ENCODE assay signal across 8 cellular contexts in the genomic region with DNA sequence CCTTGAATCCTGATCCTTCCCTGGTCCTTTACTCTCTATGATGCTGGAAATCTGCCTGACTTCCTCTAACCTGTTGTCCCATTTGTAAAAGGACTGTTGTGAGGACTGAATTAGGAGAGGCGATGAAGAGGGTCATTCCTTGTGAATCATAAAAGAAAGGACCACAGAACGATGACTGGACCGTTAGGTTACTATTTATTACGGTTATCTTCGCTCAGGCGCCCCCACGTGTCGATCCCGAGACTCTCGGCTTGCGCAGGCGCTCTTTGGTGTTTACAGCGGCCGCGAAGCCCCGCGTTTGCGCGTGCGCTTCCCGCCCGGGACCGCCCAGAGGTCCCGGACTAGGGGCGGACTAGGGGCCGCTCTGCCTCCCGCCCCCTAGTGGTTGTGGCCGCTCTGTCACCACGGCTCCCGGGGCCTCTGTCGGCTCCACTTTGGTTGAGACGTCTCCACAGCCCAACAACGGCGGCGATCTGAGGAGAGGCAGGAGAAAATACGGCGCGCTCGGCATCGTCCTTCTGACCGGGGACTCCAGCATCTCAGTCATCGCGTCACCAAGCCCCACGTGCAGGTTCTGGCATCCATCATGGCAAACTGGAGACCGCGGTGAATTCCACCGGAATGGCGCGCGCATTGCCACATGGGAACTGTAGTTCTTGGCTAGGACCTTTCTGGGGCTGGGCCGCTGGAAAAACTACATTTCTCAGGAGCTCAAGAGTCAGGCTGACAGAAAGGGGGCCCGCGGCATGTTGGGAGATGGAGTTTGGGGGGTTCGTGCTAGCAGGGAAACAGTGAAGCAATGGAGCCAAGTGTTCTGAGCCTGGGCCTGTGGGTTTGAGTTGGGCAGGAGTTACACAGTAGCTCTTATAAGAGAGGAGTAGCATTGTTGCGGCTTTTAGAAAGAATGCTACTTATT. TPM values are rescaled to one million over a fixed set of nuclear protein-coding genes. Genes with fewer than 3 reads are reported as not detected.
A peak's percentile ranks its signal among the peaks of the same experiment; 100 is the strongest.
DNase-seq lines count a peak whose midpoint lies in the region; ATAC-seq and TF ChIP-seq lines count a peak whose summit lies in the region.

A gene with protein sequence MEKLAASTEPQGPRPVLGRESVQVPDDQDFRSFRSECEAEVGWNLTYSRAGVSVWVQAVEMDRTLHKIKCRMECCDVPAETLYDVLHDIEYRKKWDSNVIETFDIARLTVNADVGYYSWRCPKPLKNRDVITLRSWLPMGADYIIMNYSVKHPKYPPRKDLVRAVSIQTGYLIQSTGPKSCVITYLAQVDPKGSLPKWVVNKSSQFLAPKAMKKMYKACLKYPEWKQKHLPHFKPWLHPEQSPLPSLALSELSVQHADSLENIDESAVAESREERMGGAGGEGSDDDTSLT (minus strand): TSS at position 596 of the 916 bp plus-strand sequence. CDS start 12,866 bp downstream, outside the sequence.

- H2AFZ ChIP-seq in KMS-11 (ENCODE audit: low read depth): peak within 1 kb of the TSS; percentile 89

- H3K27ac ChIP-seq in KMS-11 (peak within 1 kb of the TSS; percentile 74), Panc1 (ENCODE audit: low read length) (peak within 1 kb of the TSS; percentile 99), muscle layer of colon (ENCODE audit: low read depth, low read length) (peak within 1 kb of the TSS; percentile 48)

- TSS peak; percentile 94 for BruUV-seq in Panc1 (replicated peaks; lab: Mats Ljungman, UMichigan)

- POLR2A ChIA-PET in Panc1 (lab: Charles Lee): interaction anchor here (0.5 to 0.6 kb wide), 3 partner anchors 9 to 308 kb away, joined by 3 to 10 read pairs (median 4); no protein-coding TSS in a partner anchor

- intact Hi-C loops in Panc1 (cut with micrococcal nuclease; ENCODE audit: unreplicated experiment): loop anchor here (5.0 kb wide), 1 partner anchor 66 kb away; no protein-coding TSS in a partner anchor

- in situ Hi-C loops in Panc1 (cut with HindIII; ENCODE audit: low pct_unique_long_range_greater_than_20kb, low sequenced_read_pairs): no loop called here

- no peak within 1 kb of the TSS for H3K4me3 ChIP-seq in KMS-11 (IDR thresholded peaks at IDR 0.05; ENCODE audit: insufficient read depth, low read depth, low read length)
- peak within 1 kb of the TSS; percentile 71 to 79 for H3K4me3 ChIP-seq in Panc1 (ENCODE audit: low read depth in 2 of 2, low read length in 2 of 2)
- peak within 1 kb of the TSS; percentile 2 to 79 for H3K4me3 ChIP-seq in muscle layer of colon (ENCODE audit: low read depth in 1 of 2, low read length in 2 of 2)

- H3K36me3 ChIP-seq in KMS-11 (ENCODE audit: insufficient read depth) (no peaks in the 10 kb centered on the region), Panc1 (ENCODE audit: control insufficient read depth, insufficient read depth, low read length) (no peaks in the 10 kb centered on the region), muscle layer of colon (ENCODE audit: insufficient read depth, low read length) (no peaks in the 10 kb centered on the region)

- no peaks in the 10 kb centered on the region for H3K27me3 ChIP-seq in KMS-11 (ENCODE audit: insufficient read depth, low read depth)
- no peaks in the 10 kb centered on the region for H3K27me3 ChIP-seq in Panc1 (ENCODE audit: control insufficient read depth, insufficient read depth, low read length)
- H3K27me3 ChIP-seq in muscle layer of colon (ENCODE audit: control insufficient read depth in 1 of 2, insufficient read depth in 2 of 2, low read length in 2 of 2): no peaks in the 10 kb centered on the region

- H3K9me3 ChIP-seq in Panc1 (ENCODE audit: control insufficient read depth, insufficient read depth, low read depth, low read length): no peaks in the 10 kb centered on the region
- no peaks in the 10 kb centered on the region for H3K9me3 ChIP-seq in muscle layer of colon (ENCODE audit: low read length)

- no peaks in the 10 kb centered on the region for H3K79me2 ChIP-seq in KMS-11 (ENCODE audit: insufficient read depth, low read depth)

- CTCF ChIA-PET in Panc1 (lab: Charles Lee): interaction anchor here (0.6 to 2.4 kb wide), 9 partner anchors 11 to 439 kb away, joined by 3 to 25 read pairs (median 4); partner anchors contain the start of gene FCHSD2

- H3K4me1 ChIP-seq in KMS-11 (ENCODE audit: low read depth, poor library complexity, severe bottlenecking) (peaks cover 19% of the 10 kb centered on the region), Panc1 (ENCODE audit: control insufficient read depth, insufficient read depth, low read length) (peaks cover 15% of the 10 kb centered on the region), muscle layer of colon (ENCODE audit: insufficient read depth, low read length) (peaks cover 12% of the 10 kb centered on the region)

- peak; percentile 96 for TF ChIP-seq CTCF in KMS-11 (conservative IDR thresholded peaks at IDR 0.05; ENCODE audit: low read depth, low read length)
- peak; percentile 100 for TF ChIP-seq CTCF in Panc1 (IDR thresholded peaks at IDR 0.05)

- H3K4me2 ChIP-seq in KMS-11: peak within 1 kb of the TSS; percentile 63

- H4K20me1 ChIP-seq in KMS-11 (ENCODE audit: insufficient read depth): no peaks in the 10 kb centered on the region

- peak; percentile 83 for ATAC-seq in GM21723 (IDR thresholded peaks at IDR 0.05; ENCODE audit: unreplicated experiment)
- ATAC-seq in Panc1: peak; percentile 98
- peak; percentile 97 for ATAC-seq in esophagus mucosa

- H3K9ac ChIP-seq in KMS-11: peak within 1 kb of the TSS; percentile 49; the same call in 1 of the 2 replicates
- peak within 1 kb of the TSS; percentile 4 for H3K9ac ChIP-seq in muscle layer of colon (ENCODE audit: low read length)

- DNase-seq in DMS79 treated with DMSO at 0.1 percent for 48 hours (lab: John Stamatoyannopoulos, UW): peak; percentile 98
- DNase-seq in Panc1 (ENCODE audit: low read depth, low spot score): peak; percentile 82
- DNase-seq in activated T-cell treated with anti-CD3 and anti-CD28 coated beads, Interleukin-2, amount 50 U/mL, for 48 hours: peak; percentile 94 to 95
- DNase-seq in stimulated activated CD8-positive, alpha-beta memory T cell treated with anti-CD3 and anti-CD28 coated beads, Interleukin-7, amount 100 ng/mL, for 4 hours (ENCODE audit: low read depth in 2 of 2): peak; percentile 83 to 92

RNA-seq across cellular contexts. Expression of the gene that starts here (rescaled TPM):
- total RNA-seq in Panc1 (2021; ENCODE audit: unreplicated experiment): 32.1 TPM
- polyA plus RNA-seq in Panc1 (2012; ENCODE audit: insufficient read length): 64.9 TPM
- total RNA-seq in esophagus mucosa: 68.8 TPM

Comparison
In these comparisons a context has a peak if more than half of its experiments do, and no peak if none do; other contexts are left out.
1. H3K27ac ChIP-seq: peak in every context shown above with its lines; median percentile 99 in Panc1; 74 in KMS-11; 48 in muscle layer of colon.